Comparison of ENCODE assay signal across 1 cellular context in genomic region chr4:186781032-186781917, GRCh38.
A peak's percentile ranks its signal among the peaks of the same experiment; 100 is the strongest.
TF ChIP-seq lines count a peak whose summit lies in the region.

No MANE protein-coding gene starts in this region.

TF ChIP-seq in HepG2, 621 proteins besides CTCF, POLR2A, EP300 and RAD21 (continued from another document and continues in another):
- no peak for TF ChIP-seq MLXIP (CRISPR knock-in tag; IDR thresholded peaks at IDR 0.05; ENCODE audit: borderline replicate concordance)
- TF ChIP-seq ZHX1 (CRISPR knock-in tag; IDR thresholded peaks at IDR 0.05; ENCODE audit: low read depth): no peak
- no peak for TF ChIP-seq ELF1 (CRISPR knock-in tag; IDR thresholded peaks at IDR 0.05)
- TF ChIP-seq SATB2 (CRISPR knock-in tag; IDR thresholded peaks at IDR 0.05): no peak
- TF ChIP-seq DNMT1 (CRISPR knock-in tag; IDR thresholded peaks at IDR 0.05): no peak
- no peak for TF ChIP-seq YEATS4 (CRISPR knock-in tag; IDR thresholded peaks at IDR 0.05; ENCODE audit: borderline replicate concordance)
- TF ChIP-seq TP53 (CRISPR knock-in tag; conservative IDR thresholded peaks at IDR 0.05): no peak
- no peak for TF ChIP-seq ZNF441 (CRISPR knock-in tag; IDR thresholded peaks at IDR 0.05; ENCODE audit: borderline replicate concordance)
- no peak for TF ChIP-seq CSRNP2 (CRISPR knock-in tag; conservative IDR thresholded peaks at IDR 0.05; ENCODE audit: low read depth)
- no peak for TF ChIP-seq IKZF1 (IDR thresholded peaks at IDR 0.05)
- no peak for TF ChIP-seq UBTF (CRISPR knock-in tag; IDR thresholded peaks at IDR 0.05)
- TF ChIP-seq ATF1 (CRISPR knock-in tag; IDR thresholded peaks at IDR 0.05): no peak
- no peak for TF ChIP-seq GMEB2 (CRISPR knock-in tag; IDR thresholded peaks at IDR 0.05; ENCODE audit: low read depth)
- TF ChIP-seq CERS6 (CRISPR knock-in tag; IDR thresholded peaks at IDR 0.05): no peak
- TF ChIP-seq PRDM15 (CRISPR knock-in tag; IDR thresholded peaks at IDR 0.05): no peak
- no peak for TF ChIP-seq MXI1 (IDR thresholded peaks at IDR 0.05; ENCODE audit: borderline replicate concordance, low read depth, low read length)
- no peak for TF ChIP-seq ZNF468 (CRISPR knock-in tag; IDR thresholded peaks at IDR 0.05)
- no peak for TF ChIP-seq ETS1 (CRISPR knock-in tag; IDR thresholded peaks at IDR 0.05)
- no peak for TF ChIP-seq ZNF337 (CRISPR knock-in tag; IDR thresholded peaks at IDR 0.05; ENCODE audit: borderline replicate concordance, low read depth)
- TF ChIP-seq ATF7 (IDR thresholded peaks at IDR 0.05): no peak
- TF ChIP-seq ATF7 (CRISPR knock-in tag; IDR thresholded peaks at IDR 0.05): no peak
- no peak for TF ChIP-seq MNT (IDR thresholded peaks at IDR 0.05)
- TF ChIP-seq RCOR2 (CRISPR knock-in tag; IDR thresholded peaks at IDR 0.05): peak; percentile 74; the same call in 1 of the 2 replicates
- TF ChIP-seq KMT2B (CRISPR knock-in tag; IDR thresholded peaks at IDR 0.05): no peak
- TF ChIP-seq PHF5A (CRISPR knock-in tag; IDR thresholded peaks at IDR 0.05; ENCODE audit: low read depth, unreplicated experiment): no peak
- TF ChIP-seq ZNF367 (CRISPR knock-in tag; IDR thresholded peaks at IDR 0.05; ENCODE audit: borderline replicate concordance): no peak
- TF ChIP-seq KDM2A (CRISPR knock-in tag; IDR thresholded peaks at IDR 0.05; ENCODE audit: borderline replicate concordance, low read depth): no peak
- TF ChIP-seq GPBP1L1 (CRISPR knock-in tag; IDR thresholded peaks at IDR 0.05): no peak
- TF ChIP-seq GFI1 (CRISPR knock-in tag; IDR thresholded peaks at IDR 0.05; ENCODE audit: borderline replicate concordance): 0 out of 2 replicates have a peak, but pooled peaks have one; percentile 48
- no peak for TF ChIP-seq ZBTB25 (CRISPR knock-in tag; IDR thresholded peaks at IDR 0.05)
- TF ChIP-seq GPN1 (CRISPR knock-in tag; IDR thresholded peaks at IDR 0.05; ENCODE audit: borderline replicate concordance): no peak
- TF ChIP-seq GZF1 (CRISPR knock-in tag; IDR thresholded peaks at IDR 0.05): no peak
- no peak for TF ChIP-seq ZNF224 (CRISPR knock-in tag; IDR thresholded peaks at IDR 0.05)
- TF ChIP-seq KLF6 (CRISPR knock-in tag; IDR thresholded peaks at IDR 0.05): no peak
- TF ChIP-seq ZNF773 (CRISPR knock-in tag; IDR thresholded peaks at IDR 0.05; ENCODE audit: borderline replicate concordance): no peak
- TF ChIP-seq ZNF563 (CRISPR knock-in tag; IDR thresholded peaks at IDR 0.05): no peak
- peak; percentile 71; the same call in 1 of the 2 replicates for TF ChIP-seq ISL2 (CRISPR knock-in tag; IDR thresholded peaks at IDR 0.05)
- TF ChIP-seq CEBPB (IDR thresholded peaks at IDR 0.05; ENCODE audit: borderline replicate concordance, low read depth, low read length): no peak
- TF ChIP-seq ZBTB20 (CRISPR knock-in tag; IDR thresholded peaks at IDR 0.05; ENCODE audit: borderline replicate concordance, low read depth): no peak
- TF ChIP-seq HDAC1 (CRISPR knock-in tag; IDR thresholded peaks at IDR 0.05): no peak
